In the genomic region with DNA sequence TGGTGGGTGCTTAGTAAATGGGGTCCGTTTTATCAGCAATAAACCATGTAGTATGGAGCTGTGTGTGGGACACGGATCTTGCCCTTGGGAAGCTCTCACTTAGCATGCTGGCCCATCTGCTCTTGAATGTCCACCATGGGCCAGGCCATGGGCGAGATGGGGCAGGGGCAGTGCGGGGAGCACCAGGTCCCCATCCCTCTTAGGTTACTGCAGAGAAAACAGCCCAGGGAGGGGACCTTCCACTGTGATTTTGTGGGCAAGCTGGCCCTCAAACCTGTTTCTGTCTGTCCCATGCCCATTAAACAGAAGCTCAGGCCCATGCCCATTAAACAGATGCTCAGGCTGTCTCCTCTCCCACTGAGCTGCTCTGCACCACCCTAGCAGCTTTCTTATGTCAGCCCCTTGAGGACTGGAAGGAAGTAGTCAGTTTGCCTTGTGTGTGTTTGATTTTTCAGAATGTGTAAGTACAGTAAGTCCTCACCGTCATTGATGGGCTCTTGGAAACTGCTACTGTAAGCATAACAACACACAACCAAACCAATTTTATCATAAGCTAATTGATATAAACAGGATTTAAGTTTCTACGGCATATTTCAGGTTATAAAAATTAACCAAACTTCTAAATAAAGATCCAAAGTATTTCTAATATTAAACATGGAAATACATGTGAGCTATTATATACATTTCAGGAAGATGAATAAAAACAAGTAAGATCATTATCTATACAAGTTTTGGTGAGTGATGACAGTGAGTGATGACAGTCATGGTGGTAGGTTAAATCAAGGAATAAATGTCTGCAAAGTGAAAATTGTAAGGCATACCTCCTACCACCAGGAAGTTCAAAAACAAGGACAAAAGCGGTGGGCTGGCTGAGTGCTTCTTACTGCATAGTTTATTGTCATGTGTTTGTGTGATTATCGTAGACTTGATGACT, we compare ENCODE assay signal across 15 cellular contexts. TPM values are rescaled to one million over a fixed set of nuclear protein-coding genes. Genes with fewer than 3 reads are reported as not detected.
DNase-seq lines count a peak whose midpoint lies in the region; ATAC-seq, FAIRE-seq and TF ChIP-seq lines count a peak whose summit lies in the region.
"Had no signal": no experiment of that assay in that cellular context is flagged by ENCODE, and none has a peak within 500 bp of the region (broad histone marks: within the 10 kb centered on the region; RNA-seq: fewer than 3 reads in every experiment).

No MANE protein-coding gene starts in this region.

- TF ChIP-seq RAD21 in A549 (conservative IDR thresholded peaks at IDR 0.05 in 1 of 2, IDR thresholded peaks at IDR 0.05 in 1 of 2), result no peak

- CTCF ChIA-PET in A549 (lab: Yijun Ruan, JAX), result interaction anchor here (1.2 to 1.8 kb wide), 6 partner anchors 9 to 88 kb away, joined by 3 to 6 read pairs (median 4); no protein-coding TSS in a partner anchor
- CTCF ChIA-PET in CD8-positive, alpha-beta T cell (lab: Charles Lee), result interaction anchor here (0.6 kb wide), 3 partner anchors 85 to 1225 kb away, joined by 3 read pairs; no protein-coding TSS in a partner anchor

- intact Hi-C loops in CD8-positive, alpha-beta T cell (cut with DNase I, micrococcal nuclease), result no loop called here

- H3K27me3 ChIP-seq in CD8-positive, alpha-beta T cell (ENCODE audit: insufficient read depth, low read length), result no peaks in the 10 kb centered on the region
- H3K27me3 ChIP-seq in bronchial epithelial cell (ENCODE audit: control insufficient read depth, insufficient read depth, low read length), result no peaks in the 10 kb centered on the region
- no peaks in the 10 kb centered on the region for H3K27me3 ChIP-seq in effector memory CD4-positive, alpha-beta T cell (replicated peaks; ENCODE audit: control insufficient read depth, insufficient read depth, low read length, poor library complexity, severe bottlenecking)
- H3K27me3 ChIP-seq: dorsolateral prefrontal cortex had no signal

- no peak for TF ChIP-seq EP300 in A549 (IDR thresholded peaks at IDR 0.05)

- DNase-seq in A549 (ENCODE audit: low read depth in 1 of 2, low spot score in 1 of 2) (no peak), bronchial epithelial cell (ENCODE audit: low read depth) (no peak), neural crest cell (ENCODE audit: low read depth, low spot score) (no peak), 8988T (no peak), NCI-H128 (lab: John Stamatoyannopoulos, UW; ENCODE audit: unreplicated experiment) (no peak), nucleus accumbens (lab: John Stamatoyannopoulos, UW) (no peak)
- no peak for DNase-seq in CD8-positive, alpha-beta T cell
- no peak for DNase-seq in effector memory CD4-positive, alpha-beta T cell
- DNase-seq: activated CD4-positive, alpha-beta T cell treated with anti-CD3 and anti-CD28 coated beads for 4 hours; activated naive CD8-positive, alpha-beta T cell treated with anti-CD3 and anti-CD28 coated beads, Interleukin-2, amount 10 ng/mL, durations not matched to agents 7 days and 5 days; stimulated activated CD4-positive, alpha-beta T cell treated with anti-CD3 and anti-CD28 coated beads, Interleukin-1b, Interleukin-23, amount 100 ng/mL, for 48 hours; stimulated activated naive CD4-positive, alpha-beta T cell treated with Interleukin-2 at 50 U/mL for 16 hours had no signal

- no peak for ATAC-seq in A549
- ATAC-seq in CD8-positive, alpha-beta T cell, result no peak

- peak overlapping the region in 1 of 2 experiments; percentile 70; a peak in 3 of 6 replicates for H3K27ac ChIP-seq in A549
- H3K27ac ChIP-seq in CD8-positive, alpha-beta T cell (ENCODE audit: low read depth, low read length), result no peak overlapping the region
- H3K27ac ChIP-seq in effector memory CD4-positive, alpha-beta T cell (ENCODE audit: insufficient read depth, low read length, poor library complexity, severe bottlenecking), result no peak overlapping the region

- no peak for TF ChIP-seq CTCF in A549 (IDR thresholded peaks at IDR 0.05)
- no peak for TF ChIP-seq CTCF in CD8-positive, alpha-beta T cell (IDR thresholded peaks at IDR 0.05)
- no peak for TF ChIP-seq CTCF in bronchial epithelial cell (IDR thresholded peaks at IDR 0.05; ENCODE audit: insufficient read depth, low read length, severe bottlenecking)
- no peak for TF ChIP-seq CTCF in neural crest cell (conservative IDR thresholded peaks at IDR 0.05)

- H3K36me3 Mint-ChIP-seq in CD8-positive, alpha-beta T cell, result peaks cover 19% of the 10 kb centered on the region
- H3K36me3 Mint-ChIP-seq in neural crest cell (ENCODE audit: low read depth), result no peaks in the 10 kb centered on the region

- POLR2A ChIA-PET in A549 (lab: Yijun Ruan, JAX), result no interaction called here
- POLR2A ChIA-PET in CD8-positive, alpha-beta T cell (lab: Charles Lee), result no interaction called here

- peak overlapping the region; percentile 1; the same call in 1 of the 3 replicates for H3K4me2 ChIP-seq in A549

- peak overlapping the region; percentile 18 for H3K27ac Mint-ChIP-seq in CD8-positive, alpha-beta T cell
- peak overlapping the region; percentile 22 for H3K27ac Mint-ChIP-seq in neural crest cell (ENCODE audit: unreplicated experiment)

- peak; percentile 87 for FAIRE-seq in A549 (lab: Jason Lieb, UNC)
- peak; percentile 75 for FAIRE-seq in bronchial epithelial cell (lab: Jason Lieb, UNC)

- H3K36me3 ChIP-seq in CD8-positive, alpha-beta T cell (ENCODE audit: insufficient read depth, low read length), result no peaks in the 10 kb centered on the region
- peaks cover 11% of the 10 kb centered on the region for H3K36me3 ChIP-seq in bronchial epithelial cell (ENCODE audit: control insufficient read depth, insufficient read depth, low read length)
- H3K36me3 ChIP-seq in effector memory CD4-positive, alpha-beta T cell (ENCODE audit: control insufficient read depth, insufficient read depth, low read length), result peaks cover 10% of the 10 kb centered on the region

- H3K4me1 Mint-ChIP-seq in CD8-positive, alpha-beta T cell (ENCODE audit: low read depth), result peaks cover 56% of the 10 kb centered on the region
- H3K4me1 Mint-ChIP-seq in neural crest cell, result peaks cover 21% of the 10 kb centered on the region

- no peak for TF ChIP-seq POLR2A in A549 (IDR thresholded peaks at IDR 0.05; ENCODE audit: low read length)

- H3K4me3 ChIP-seq in A549 (no peak overlapping the region), bronchial epithelial cell (ENCODE audit: low read depth, low read length) (no peak overlapping the region)
- no peak overlapping the region for H3K4me3 ChIP-seq in CD8-positive, alpha-beta T cell (ENCODE audit: low read depth, low read length)
- no peak overlapping the region for H3K4me3 ChIP-seq in effector memory CD4-positive, alpha-beta T cell (ENCODE audit: insufficient read depth, low read depth, low read length, poor library complexity, severe bottlenecking)
- H3K4me3 ChIP-seq: dorsolateral prefrontal cortex, lung had no signal

- WGBS in A549 (ENCODE audit: missing lambda C conversion rate), result 86% methylated on average over 8 of the region's 8 CpGs

- no peaks in the 10 kb centered on the region for H3K27me3 Mint-ChIP-seq in CD8-positive, alpha-beta T cell (ENCODE audit: low read depth)
- no peaks in the 10 kb centered on the region for H3K27me3 Mint-ChIP-seq in neural crest cell (ENCODE audit: low read depth)
- H3K27me3 Mint-ChIP-seq: activated naive CD8-positive, alpha-beta T cell treated with anti-CD3 and anti-CD28 coated beads, Interleukin-2, amount 10 ng/mL, durations not matched to agents 7 days and 5 days had no signal

- H3K9me3 ChIP-seq in A549, result no peaks in the 10 kb centered on the region
- no peaks in the 10 kb centered on the region for H3K9me3 ChIP-seq in CD8-positive, alpha-beta T cell (ENCODE audit: low read length)
- no peaks in the 10 kb centered on the region for H3K9me3 ChIP-seq in effector memory CD4-positive, alpha-beta T cell (ENCODE audit: control insufficient read depth, low read length)

- H3K4me3 Mint-ChIP-seq in CD8-positive, alpha-beta T cell, result no peak overlapping the region
- H3K4me3 Mint-ChIP-seq in neural crest cell, result no peak overlapping the region
- H3K4me3 Mint-ChIP-seq: activated naive CD8-positive, alpha-beta T cell treated with anti-CD3 and anti-CD28 coated beads, Interleukin-2, amount 10 ng/mL, durations not matched to agents 7 days and 5 days had no signal

- H3K9me3 Mint-ChIP-seq in CD8-positive, alpha-beta T cell, result no peaks in the 10 kb centered on the region
- H3K9me3 Mint-ChIP-seq in neural crest cell, result no peaks in the 10 kb centered on the region
- H3K9me3 Mint-ChIP-seq: activated naive CD8-positive, alpha-beta T cell treated with anti-CD3 and anti-CD28 coated beads, Interleukin-2, amount 10 ng/mL, durations not matched to agents 7 days and 5 days; CD14-positive monocyte had no signal

- peaks cover 96% of the 10 kb centered on the region for H3K4me1 ChIP-seq in A549
- peaks cover 34% of the 10 kb centered on the region for H3K4me1 ChIP-seq in CD8-positive, alpha-beta T cell (ENCODE audit: insufficient read depth, low read length)
- peaks cover 24% of the 10 kb centered on the region for H3K4me1 ChIP-seq in effector memory CD4-positive, alpha-beta T cell (ENCODE audit: control insufficient read depth, insufficient read depth, low read length, poor library complexity, severe bottlenecking)

TF ChIP-seq in A549, 52 proteins besides CTCF, POLR2A, EP300 and RAD21:
- TF ChIP-seq RNF2 (IDR thresholded peaks at IDR 0.05; ENCODE audit: borderline replicate concordance, low read depth), result no peak
- TF ChIP-seq, protein P1, sequence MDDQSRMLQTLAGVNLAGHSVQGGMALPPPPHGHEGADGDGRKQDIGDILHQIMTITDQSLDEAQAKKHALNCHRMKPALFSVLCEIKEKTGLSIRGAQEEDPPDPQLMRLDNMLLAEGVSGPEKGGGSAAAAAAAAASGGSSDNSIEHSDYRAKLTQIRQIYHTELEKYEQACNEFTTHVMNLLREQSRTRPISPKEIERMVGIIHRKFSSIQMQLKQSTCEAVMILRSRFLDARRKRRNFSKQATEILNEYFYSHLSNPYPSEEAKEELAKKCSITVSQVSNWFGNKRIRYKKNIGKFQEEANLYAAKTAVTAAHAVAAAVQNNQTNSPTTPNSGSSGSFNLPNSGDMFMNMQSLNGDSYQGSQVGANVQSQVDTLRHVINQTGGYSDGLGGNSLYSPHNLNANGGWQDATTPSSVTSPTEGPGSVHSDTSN (IDR thresholded peaks at IDR 0.05), result no peak
- TF ChIP-seq MAX (IDR thresholded peaks at IDR 0.05), result no peak
- peak; percentile 56 for TF ChIP-seq MAFK (IDR thresholded peaks at IDR 0.05; ENCODE audit: partially characterized antibody)

RNA-seq across cellular contexts. Expression of gene MPRIP, which starts 11.5 kb away (rescaled TPM):
- polyA plus RNA-seq in A549 (2011; rRNA removed) (147 and 200 TPM in 2 replicates), A549 (2017; fragmentation: RNase III; extraction: RNeasy Plus Mini Kit Qiagen cat#74134 plus additional on column Dnase treatment) (192 to 240 TPM (median 228 TPM) in 3 replicates)
- polyA plus RNA-seq in A549 (2012; cell fraction: cytosol; rRNA removed), result 170 and 183 TPM in 2 replicates
- polyA plus RNA-seq in A549 (2012; cell fraction: nucleus; rRNA removed), result 347 and 385 TPM in 2 replicates
- 215 and 250 TPM in 2 replicates for polyA minus RNA-seq in A549 (2011; rRNA and poly(A)+ RNA removed)
- 100 to 1,000 TPM; 146 to 149 TPM for total RNA-seq in CD8-positive, alpha-beta T cell
- total RNA-seq in bronchial epithelial cell (134 and 183 TPM in 2 replicates), neural crest cell (241 and 244 TPM in 2 replicates)
